Comparison of ENCODE assay signal across 9 cellular contexts in the genomic region with DNA sequence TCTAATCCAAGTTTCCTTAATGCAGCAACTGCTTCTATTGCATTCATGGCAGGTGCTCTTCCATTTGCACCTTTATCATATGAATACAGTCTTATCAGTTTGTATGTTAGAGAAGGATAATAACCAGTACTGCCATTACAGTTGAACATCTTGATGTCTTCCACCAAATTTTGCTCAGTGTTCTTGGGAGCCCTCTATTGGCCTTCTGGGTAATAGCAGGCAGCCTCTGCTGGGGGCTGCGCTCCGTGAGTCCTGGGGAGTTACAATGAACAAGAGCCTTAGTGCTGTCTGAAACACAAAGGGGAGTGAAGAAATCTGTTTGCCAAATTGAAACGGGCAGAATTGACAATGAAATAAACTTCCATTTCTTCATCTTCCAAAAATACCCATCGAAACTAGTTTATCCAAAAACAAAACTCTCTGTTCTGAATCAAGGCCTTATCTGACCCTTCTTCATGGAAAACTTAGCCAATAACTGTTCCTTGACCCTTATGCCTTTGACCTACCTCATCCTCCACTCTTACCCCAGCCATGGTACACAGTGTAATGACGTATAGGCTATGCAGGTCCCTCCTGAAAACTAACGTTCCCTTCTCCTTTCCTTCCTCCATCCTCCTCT.
DNase-seq lines count a peak whose midpoint lies in the region; ATAC-seq and TF ChIP-seq lines count a peak whose summit lies in the region.
"Had no signal": no experiment of that assay in that cellular context is flagged by ENCODE, and none has a peak within 500 bp of the region (broad histone marks: within the 10 kb centered on the region; RNA-seq: fewer than 3 reads in every experiment).

No MANE protein-coding gene starts in this region.

- no TSS peak for BruUV-seq in Panc1 (replicated peaks; lab: Mats Ljungman, UMichigan)

- H3K9me3 ChIP-seq in HAP-1 (no peaks in the 10 kb centered on the region), Panc1 (ENCODE audit: control insufficient read depth, insufficient read depth, low read depth, low read length) (no peaks in the 10 kb centered on the region)

- H3K27ac ChIP-seq in Panc1 (ENCODE audit: low read length) (no peak overlapping the region), mesendoderm (ENCODE audit: low read depth, low read length) (no peak overlapping the region)

- CTCF ChIA-PET in Panc1 (lab: Charles Lee) = interaction anchor here (0.6 kb wide), 2 partner anchors 14 to 522 kb away, joined by 6 to 10 read pairs; no protein-coding TSS in a partner anchor

- in situ Hi-C loops in HAP-1 (cut with MboI; ENCODE audit: low sequenced_read_pairs) = no loop called here
- in situ Hi-C loops in Panc1 (cut with HindIII; ENCODE audit: low pct_unique_long_range_greater_than_20kb, low sequenced_read_pairs) = no loop called here

- intact Hi-C loops in Panc1 (cut with micrococcal nuclease; ENCODE audit: unreplicated experiment) = loop anchor here (10.0 kb wide), 2 partner anchors 197 to 607 kb away; no protein-coding TSS in a partner anchor

- H3K18ac ChIP-seq in mesendoderm (ENCODE audit: low read length) = no peak overlapping the region

- H3K79me2 ChIP-seq in mesendoderm (ENCODE audit: control insufficient read depth, insufficient read depth, low read length) = no peaks in the 10 kb centered on the region

- ATAC-seq in Panc1 (peak; percentile 63; the same call in 1 of the 2 replicates), HG02870 (IDR thresholded peaks at IDR 0.05; ENCODE audit: unreplicated experiment) (no peak), HG03439 (IDR thresholded peaks at IDR 0.05; ENCODE audit: unreplicated experiment) (no peak), HG03457 (IDR thresholded peaks at IDR 0.05; ENCODE audit: unreplicated experiment) (no peak)
- ATAC-seq: left colon had no signal

- H3K23ac ChIP-seq in mesendoderm (ENCODE audit: low read length) = no peak overlapping the region

- H3K27me3 ChIP-seq in HAP-1 (ENCODE audit: low read depth) (0 out of 2 replicates have a peak, but pooled peaks cover under 1% of the 10 kb centered on the region), Panc1 (ENCODE audit: control insufficient read depth, insufficient read depth, low read length) (peaks cover 4% of the 10 kb centered on the region; the same call in 1 of the 2 replicates), mesendoderm (ENCODE audit: insufficient read depth, low read length, poor library complexity) (no peaks in the 10 kb centered on the region)

- H4K5ac ChIP-seq in mesendoderm (ENCODE audit: low read length) = no peak overlapping the region

- no peak overlapping the region for H4K8ac ChIP-seq in mesendoderm (ENCODE audit: low read depth, low read length)

- POLR2A ChIA-PET in Panc1 (lab: Charles Lee) = no interaction called here

- H3K4me2 ChIP-seq in mesendoderm (ENCODE audit: low read length) = no peak overlapping the region

- no peaks in the 10 kb centered on the region for H3K79me1 ChIP-seq in mesendoderm (ENCODE audit: low read length)

- H3K4me1 ChIP-seq in HAP-1 (no peaks in the 10 kb centered on the region), Panc1 (ENCODE audit: control insufficient read depth, insufficient read depth, low read length) (no peaks in the 10 kb centered on the region), mesendoderm (ENCODE audit: control insufficient read depth, low read depth, low read length) (no peaks in the 10 kb centered on the region)

- no peak overlapping the region for H2AK5ac ChIP-seq in mesendoderm (ENCODE audit: low read length)

- WGBS in mesendoderm (ENCODE audit: extremely low coverage, insufficient coverage, low lambda C conversion rate) = no CpG with 5 or more reads among the region's 6 CpGs

- H3K56ac ChIP-seq in mesendoderm (ENCODE audit: low read length) = no peak overlapping the region

- H3K4me3 ChIP-seq in HAP-1 = no peak overlapping the region
- no peak overlapping the region for H3K4me3 ChIP-seq in Panc1 (ENCODE audit: low read depth in 2 of 2, low read length in 2 of 2)
- H3K4me3 ChIP-seq in mesendoderm (ENCODE audit: low read length) = no peak overlapping the region

- peak; percentile 48 for DNase-seq in DMS53 (lab: John Stamatoyannopoulos, UW)
- peak; percentile 32 for DNase-seq in HAP-1 (ENCODE audit: low spot score in 2 of 2)
- peak; percentile 27 for DNase-seq in Panc1 (ENCODE audit: low read depth, low spot score)
- peak; percentile 45 for DNase-seq in dedifferentiated amniotic fluid mesenchymal stem cell (ENCODE audit: extremely low spot score)
- peak; percentile 43 for DNase-seq in mesendoderm

- H2BK120ac ChIP-seq in mesendoderm (ENCODE audit: low read depth, low read length) = no peak overlapping the region

- H2BK5ac ChIP-seq in mesendoderm (ENCODE audit: low read length) = no peak overlapping the region

- H3K4ac ChIP-seq in mesendoderm (ENCODE audit: low read depth, low read length) = no peak overlapping the region

- H3K36me3 ChIP-seq in HAP-1 (replicated peaks) (no peaks in the 10 kb centered on the region), Panc1 (ENCODE audit: control insufficient read depth, insufficient read depth, low read length) (no peaks in the 10 kb centered on the region), mesendoderm (ENCODE audit: control insufficient read depth, insufficient read depth, low read length) (no peaks in the 10 kb centered on the region)

- no peak overlapping the region for H2BK15ac ChIP-seq in mesendoderm (replicated peaks; ENCODE audit: low read depth)

- no peak overlapping the region for H3K9ac ChIP-seq in mesendoderm (ENCODE audit: low read length)

- peak; percentile 93 for TF ChIP-seq CTCF in Panc1 (IDR thresholded peaks at IDR 0.05)
